10 cellular contexts compared by ENCODE assay signal in the genomic region with DNA sequence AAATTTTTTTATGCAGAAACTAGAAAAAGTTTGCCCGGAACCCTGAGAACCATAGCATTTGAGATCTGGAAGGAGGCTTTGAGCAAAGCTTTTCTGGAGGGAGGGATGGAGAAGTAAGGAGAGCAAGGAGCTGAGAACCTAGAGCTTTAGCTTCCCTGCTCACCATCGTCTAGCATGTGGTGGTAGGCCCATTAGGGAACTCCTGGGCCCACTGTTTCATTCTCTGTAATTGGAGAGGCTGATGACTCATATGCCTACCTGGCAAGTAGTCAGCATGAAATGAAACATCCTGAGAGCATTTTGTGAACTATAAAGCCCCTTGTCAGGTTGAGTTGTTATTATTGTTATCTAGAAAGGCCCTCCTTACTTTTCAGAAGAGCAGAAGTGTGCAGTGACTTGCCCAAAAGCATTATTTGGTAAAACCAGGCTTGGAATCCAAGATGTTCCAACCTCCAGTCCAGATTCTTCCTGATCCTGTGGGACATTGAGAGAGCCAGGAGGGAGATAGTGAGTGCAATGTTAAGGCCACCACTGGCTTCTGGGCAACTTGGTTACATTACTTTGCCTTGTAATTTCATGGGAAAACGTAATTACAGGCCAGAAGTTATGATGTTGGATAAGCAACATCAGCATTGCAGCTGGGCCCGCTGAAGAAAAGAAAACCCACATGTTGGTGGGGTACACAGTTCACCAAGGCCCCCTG.
DNase-seq lines count a peak whose midpoint lies in the region; ATAC-seq and TF ChIP-seq lines count a peak whose summit lies in the region.
"Had no signal": no experiment of that assay in that cellular context is flagged by ENCODE, and none has a peak within 500 bp of the region (broad histone marks: within the 10 kb centered on the region; RNA-seq: fewer than 3 reads in every experiment).

No MANE protein-coding gene starts in this region.

- H3K27ac ChIP-seq in foreskin keratinocyte = no peak overlapping the region
- H3K27ac ChIP-seq: neural progenitor cell, thoracic aorta had no signal

- TF ChIP-seq CTCF in foreskin keratinocyte (conservative IDR thresholded peaks at IDR 0.05) = no peak

- H3K27me3 ChIP-seq in foreskin keratinocyte = no peaks in the 10 kb centered on the region
- H3K27me3 ChIP-seq: neural progenitor cell had no signal

- peaks cover 21% of the 10 kb centered on the region for H3K4me1 ChIP-seq in foreskin keratinocyte

- DNase-seq in DMS53 (lab: John Stamatoyannopoulos, UW) = peak; percentile 75
- peak; percentile 31 for DNase-seq in NCI-H1694 treated with DMSO at 0.1 percent for 48 hours (lab: John Stamatoyannopoulos, UW)
- peak; percentile 40 to 75 for DNase-seq in foreskin keratinocyte
- no peak for DNase-seq in hepatic stellate cell (ENCODE audit: low spot score)
- DNase-seq in activated naive CD4-positive, alpha-beta T cell treated with anti-CD3 and anti-CD28 coated beads, Interleukin-2, amount 50 U/mL, for 16 hours = no peak
- DNase-seq in superior temporal gyrus (ENCODE audit: extremely low spot score) = no peak

- peak; percentile 72 for ATAC-seq in GM19452 (IDR thresholded peaks at IDR 0.05; ENCODE audit: unreplicated experiment)
- ATAC-seq in foreskin keratinocyte = peak; percentile 95
- no peak for ATAC-seq in GM21737 (IDR thresholded peaks at IDR 0.05; ENCODE audit: unreplicated experiment)

Comparison
In these comparisons a context has a peak if more than half of its experiments do, and no peak if none do; other contexts are left out.
1. DNase-seq: peak in DMS53 (single experiment), NCI-H1694 treated with DMSO at 0.1 percent for 48 hours (single experiment) and foreskin keratinocyte (2 of 2); none in hepatic stellate cell (single experiment), activated naive CD4-positive, alpha-beta T cell treated with anti-CD3 and anti-CD28 coated beads, Interleukin-2, amount 50 U/mL, for 16 hours (single experiment) and superior temporal gyrus (single experiment).